Comparison of ENCODE assay signal across 7 cellular contexts in the genomic region with DNA sequence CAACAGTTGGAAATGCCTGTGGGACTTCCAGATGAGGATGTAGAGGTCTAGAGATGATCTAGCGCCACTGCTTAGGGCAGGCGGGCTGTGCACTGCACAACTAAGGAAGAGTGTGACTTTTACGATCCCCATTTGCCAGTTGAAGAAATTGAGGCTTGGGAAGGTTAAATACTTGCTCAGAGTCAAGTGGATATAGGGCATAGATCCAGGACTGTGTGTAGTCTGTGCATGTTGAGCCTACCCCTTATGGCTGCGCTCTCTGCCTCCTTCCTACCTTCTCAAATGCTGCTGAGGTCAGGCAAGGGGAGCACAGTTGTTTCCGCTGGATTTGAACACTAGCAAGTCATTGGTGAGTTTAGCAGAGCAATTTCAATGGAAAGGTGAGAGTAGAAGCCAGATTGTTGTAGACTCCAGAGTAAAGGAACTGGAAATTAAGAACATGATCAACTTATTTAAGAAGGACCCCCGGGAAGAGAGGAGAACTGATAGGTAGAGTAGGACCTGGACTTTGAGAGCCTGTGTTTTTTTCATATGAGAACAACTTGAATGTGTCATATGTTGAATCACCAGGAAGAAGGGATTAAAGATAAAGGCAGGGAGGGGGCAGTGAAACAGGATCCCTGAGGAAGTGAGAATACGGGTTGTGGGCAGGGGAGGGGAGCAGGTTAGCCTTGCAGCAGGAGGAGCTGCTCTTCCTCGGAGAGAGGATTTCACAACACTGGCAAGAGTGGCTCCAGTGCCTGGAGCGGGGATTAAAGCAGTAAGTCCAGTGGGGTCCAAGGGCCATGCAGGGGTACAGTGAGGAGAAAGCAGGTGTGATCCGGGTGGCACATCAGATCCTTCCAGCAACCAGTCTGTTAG. TPM values are rescaled to one million over a fixed set of nuclear protein-coding genes. Genes with fewer than 3 reads are reported as not detected.
DNase-seq lines count a peak whose midpoint lies in the region; ATAC-seq, FAIRE-seq and TF ChIP-seq lines count a peak whose summit lies in the region.

No MANE protein-coding gene starts in this region.

- TF ChIP-seq CTCF in chondrocyte (IDR thresholded peaks at IDR 0.05) (no peak), neural progenitor cell (IDR thresholded peaks at IDR 0.05) (no peak)

- DNase-seq in GM12891 (ENCODE audit: insufficient read length, low spot score), result no peak
- DNase-seq in NCI-H69 (lab: John Stamatoyannopoulos, UW), result peak; percentile 63
- DNase-seq in chondrocyte (ENCODE audit: low spot score), result peak; percentile 42
- peak; percentile 41 for DNase-seq in neural progenitor cell (ENCODE audit: low spot score)
- DNase-seq in GM19238 (ENCODE audit: insufficient read length, low spot score), result no peak

- no peak overlapping the region for H2AFZ ChIP-seq in neural progenitor cell (replicated peaks)

- peaks cover 9% of the 10 kb centered on the region for H4K20me1 ChIP-seq in neural progenitor cell (ENCODE audit: low read depth)

- H3K4me2 ChIP-seq in neural progenitor cell, result peak overlapping the region; percentile 8

- H3K4me1 Mint-ChIP-seq in chondrocyte (ENCODE audit: low read depth) (peaks cover 84% of the 10 kb centered on the region), neural progenitor cell (peaks cover 25% of the 10 kb centered on the region)

- H3K79me2 ChIP-seq in neural progenitor cell (ENCODE audit: low read depth), result no peaks in the 10 kb centered on the region

- H3K27ac ChIP-seq in neural progenitor cell, result no peak overlapping the region

- H3K4me3 Mint-ChIP-seq in chondrocyte (ENCODE audit: unreplicated experiment) (peak overlapping the region; percentile 31), neural progenitor cell (peak overlapping the region; percentile 1)

- H3K27ac Mint-ChIP-seq in chondrocyte (ENCODE audit: unreplicated experiment) (peak overlapping the region; percentile 65), neural progenitor cell (no peak overlapping the region)

- TF ChIP-seq POLR2A in GM12891 (IDR thresholded peaks at IDR 0.05; ENCODE audit: low read depth, low read length), result no peak

- no peaks in the 10 kb centered on the region for H3K9me3 Mint-ChIP-seq in chondrocyte (ENCODE audit: low read depth)
- no peaks in the 10 kb centered on the region for H3K9me3 Mint-ChIP-seq in neural progenitor cell

- no peaks in the 10 kb centered on the region for H3K36me3 ChIP-seq in neural progenitor cell

- H3K27me3 ChIP-seq in neural progenitor cell, result peaks cover 18% of the 10 kb centered on the region

- H3F3A ChIP-seq in neural progenitor cell (ENCODE audit: low read depth), result peaks cover 27% of the 10 kb centered on the region

- FAIRE-seq in GM12891 (lab: Jason Lieb, UNC), result no peak

- no peak overlapping the region for H3K4me3 ChIP-seq in neural progenitor cell

- H3K9ac ChIP-seq in neural progenitor cell, result no peak overlapping the region

- H3K36me3 Mint-ChIP-seq in chondrocyte (ENCODE audit: low read depth), result peaks cover 10% of the 10 kb centered on the region
- peaks cover 9% of the 10 kb centered on the region for H3K36me3 Mint-ChIP-seq in neural progenitor cell

- H3K27me3 Mint-ChIP-seq in chondrocyte (ENCODE audit: low read depth) (no peaks in the 10 kb centered on the region), neural progenitor cell (ENCODE audit: insufficient read depth, low read depth) (peaks cover 3% of the 10 kb centered on the region)

- H3K4me1 ChIP-seq in neural progenitor cell, result peaks cover 16% of the 10 kb centered on the region

- no peaks in the 10 kb centered on the region for H3K9me3 ChIP-seq in neural progenitor cell (ENCODE audit: low read depth)

- ATAC-seq in HG02763 (IDR thresholded peaks at IDR 0.05; ENCODE audit: unreplicated experiment) (no peak), HG02840 (IDR thresholded peaks at IDR 0.05; ENCODE audit: low FRiP score, unreplicated experiment) (no peak)

TF ChIP-seq in GM12891, 5 proteins besides CTCF, POLR2A, EP300 and RAD21:
- TF ChIP-seq POLR2AphosphoS5 (IDR thresholded peaks at IDR 0.05; ENCODE audit: low read depth, low read length) (no peak), SPI1 (IDR thresholded peaks at IDR 0.05; ENCODE audit: low read depth, low read length) (peak; percentile 51), POU2F2 (IDR thresholded peaks at IDR 0.05; ENCODE audit: low read depth, low read length) (no peak), TAF1 (IDR thresholded peaks at IDR 0.05; ENCODE audit: low read depth, low read length) (no peak), PAX5 (IDR thresholded peaks at IDR 0.05; ENCODE audit: insufficient read depth, low read length, severe bottlenecking) (no peak)

RNA-seq across cellular contexts. Expression of a gene that starts 2.7 kb away (rescaled TPM):
- polyA plus RNA-seq in GM12891 (2012; ENCODE audit: low read depth, missing spikeins), result 1.9 TPM
- total RNA-seq in chondrocyte, result 202 to 241 TPM (median 238 TPM) in 3 replicates
- total RNA-seq in neural progenitor cell (ENCODE audit: low replicate concordance), result 61.7 and 64.2 TPM in 2 replicates

RNA-seq across cellular contexts. Expression of a gene that starts 49.6 kb away (rescaled TPM):
- not detected for polyA plus RNA-seq in GM12891 (2012; ENCODE audit: low read depth, missing spikeins)
- total RNA-seq in chondrocyte (not detected in 3 replicates), neural progenitor cell (ENCODE audit: low replicate concordance) (not detected in 2 replicates)

Comparison
In these comparisons a context has a peak if more than half of its experiments do, and no peak if none do; other contexts are left out.
1. DNase-seq: peak in NCI-H69 (single experiment), chondrocyte (single experiment) and neural progenitor cell (single experiment); none in GM12891 (single experiment) and GM19238 (single experiment).